In genomic region chr6:7283676-7284075, GRCh38 we compare ENCODE assay signal across 24 cellular contexts.
"Had no signal": no experiment of that assay in that cellular context is flagged by ENCODE, and none has a peak within 500 bp of the region (broad histone marks: within the 10 kb centered on the region; RNA-seq: fewer than 3 reads in every experiment).

No MANE protein-coding gene starts in this region.

- ATAC-seq: body of pancreas; foreskin keratinocyte; heart left ventricle; left lobe of liver; mucosa of descending colon; sciatic nerve; stimulated activated effector memory CD8-positive, alpha-beta T cell treated with anti-CD3 and anti-CD28 coated beads, Interleukin-12 subunit alpha, Interleukin-12 subunit beta, amount 100 ng/mL, for 72 hours; WTC11 had no signal

- H3K27ac Mint-ChIP-seq: activated naive CD4-positive, alpha-beta T cell treated with anti-CD3 and anti-CD28 coated beads, Interleukin-2, amount 10 ng/mL, durations not matched to agents 7 days and 5 days; progenitor cell of endocrine pancreas; stimulated activated naive CD8-positive, alpha-beta T cell treated with anti-CD3 and anti-CD28 coated beads, Interleukin-15, Interleukin-2, amounts not matched to agents 100 ng/mL and 50 ng/mL, for 24 hours; type B pancreatic cell; WTC11 had no signal

- H3K27me3 Mint-ChIP-seq: progenitor cell of endocrine pancreas; stimulated activated naive CD8-positive, alpha-beta T cell treated with anti-CD3 and anti-CD28 coated beads, Interleukin-15, Interleukin-2, amounts not matched to agents 100 ng/mL and 50 ng/mL, for 24 hours; type B pancreatic cell had no signal

- DNase-seq: activated CD4-positive, alpha-beta T cell treated with anti-CD3 and anti-CD28 coated beads for 1 hour; activated CD8-positive, alpha-beta memory T cell treated with anti-CD3 and anti-CD28 coated beads for 24 hours; activated gamma-delta T cell; activated naive CD4-positive, alpha-beta T cell treated with anti-CD3 and anti-CD28 coated beads, Interleukin-2, amount 10 ng/mL, durations not matched to agents 7 days and 5 days; anterior cingulate cortex; body of pancreas; dermis blood vessel endothelial cell; effector CD4-positive, alpha-beta T cell; foreskin keratinocyte; heart left ventricle; hypothalamus; kidney glomerular epithelial cell; mucosa of descending colon; ovary; stimulated activated CD4-positive, alpha-beta T cell treated with anti-CD3 and anti-CD28 coated beads, Interleukin-12 subunit alpha, Interleukin-12 subunit beta, amount 100 ng/mL, for 4 hours; stimulated activated CD4-positive, alpha-beta T cell treated with anti-CD3 and anti-CD28 coated beads, Interleukin-4, amount 100 ng/mL, for 1 hour; T-helper 2 cell had no signal

- H3K9me3 Mint-ChIP-seq: activated naive CD4-positive, alpha-beta T cell treated with anti-CD3 and anti-CD28 coated beads, Interleukin-2, amount 10 ng/mL, durations not matched to agents 7 days and 5 days; stimulated activated effector memory CD8-positive, alpha-beta T cell treated with anti-CD3 and anti-CD28 coated beads, Interleukin-12 subunit alpha, Interleukin-12 subunit beta, amount 100 ng/mL, for 72 hours; stimulated activated naive CD8-positive, alpha-beta T cell treated with anti-CD3 and anti-CD28 coated beads, Interleukin-15, Interleukin-2, amounts not matched to agents 100 ng/mL and 50 ng/mL, for 24 hours; type B pancreatic cell; WTC11 had no signal

- H3K4me3 Mint-ChIP-seq: activated naive CD4-positive, alpha-beta T cell treated with anti-CD3 and anti-CD28 coated beads, Interleukin-2, amount 10 ng/mL, durations not matched to agents 7 days and 5 days; stimulated activated effector memory CD8-positive, alpha-beta T cell treated with anti-CD3 and anti-CD28 coated beads, Interleukin-12 subunit alpha, Interleukin-12 subunit beta, amount 100 ng/mL, for 72 hours; stimulated activated naive CD8-positive, alpha-beta T cell treated with anti-CD3 and anti-CD28 coated beads, Interleukin-15, Interleukin-2, amounts not matched to agents 100 ng/mL and 50 ng/mL, for 24 hours; type B pancreatic cell; WTC11 had no signal
